26 cellular contexts compared by ENCODE assay signal in the genomic region with DNA sequence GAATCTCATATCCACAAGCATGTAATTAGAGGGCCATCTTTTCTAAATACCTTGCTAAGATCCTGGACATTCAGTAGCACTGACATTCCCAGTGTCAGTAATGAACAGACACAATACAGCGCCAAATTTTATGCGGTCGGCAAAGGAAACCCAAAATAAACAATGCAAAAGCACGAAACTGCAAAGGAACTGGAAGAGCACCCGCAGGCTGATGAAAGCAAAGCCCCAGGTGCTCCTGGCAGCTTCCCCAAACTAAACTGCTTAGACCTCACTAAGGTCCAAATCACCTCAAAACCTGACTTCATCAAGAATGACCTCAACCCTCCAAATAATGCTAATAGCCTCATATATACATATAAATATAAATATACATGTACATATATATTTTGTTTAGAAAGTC.
"Had no signal": no experiment of that assay in that cellular context is flagged by ENCODE, and none has a peak within 500 bp of the region (broad histone marks: within the 10 kb centered on the region; RNA-seq: fewer than 3 reads in every experiment).

No MANE protein-coding gene starts in this region.

- H3K9me2 ChIP-seq: SK-N-SH had no signal

- H3K27ac ChIP-seq: RWPE1 had no signal

- DNase-seq: IMR-90; Karpas-422; KG1; MV-4-11; NCI-H1048; NCI-H1105; NCI-H1417 treated with DMSO at 0.1 percent for 48 hours; NCI-H146; NCI-H1694 treated with DMSO at 0.1 percent for 48 hours; NCI-H2029; NCI-H2081 treated with DMSO at 0.1 percent for 48 hours; NCI-H2171; NCI-H226; NCI-H446; NCI-H510A; NCI-H524 treated with DMSO at 0.1 percent for 48 hours; NCI-H69; NCI-H774; NK-92 treated with Interleukin-12 subunit alpha and Interleukin-12 subunit beta, amount 100 ng/mL, for 24 hours; SHP77; SK-N-SH; SW 1271; T-cell had no signal

- FAIRE-seq: HepG2, RCC 7860 had no signal

- H3K9ac ChIP-seq: SK-N-SH had no signal

- ATAC-seq: HepG2, T-cell had no signal

- H3K9me3 ChIP-seq: SK-N-SH had no signal

- H3K4me2 ChIP-seq: SK-N-SH had no signal
